ENCODE assay signal across 8 cellular contexts in genomic region chr18:2958819-2959298, GRCh38. TPM values are rescaled to one million over a fixed set of nuclear protein-coding genes. Genes with fewer than 3 reads are reported as not detected.
DNase-seq lines count a peak whose midpoint lies in the region; ATAC-seq, FAIRE-seq and TF ChIP-seq lines count a peak whose summit lies in the region.

No MANE protein-coding gene starts in this region.

- no peaks in the 10 kb centered on the region for H3K9me1 ChIP-seq in K562 (ENCODE audit: control insufficient read depth, insufficient read depth, low read length)

- DNase-seq in AG09309 (ENCODE audit: low read depth) (peak; percentile 69), GM19239 (ENCODE audit: insufficient read length, low spot score) (no peak), K562 (ENCODE audit: extremely low read depth in 1 of 4, low spot score in 3 of 4) (no peak), cerebellum (ENCODE audit: low spot score) (no peak), frontal cortex (ENCODE audit: low spot score in 2 of 2) (no peak), DMS114 treated with DMSO at 0.1 percent for 48 hours (lab: John Stamatoyannopoulos, UW; ENCODE audit: unreplicated experiment) (no peak)

- no peaks in the 10 kb centered on the region for H4K20me1 ChIP-seq in K562 (replicated peaks; ENCODE audit: control insufficient read depth, insufficient read depth, low read length)

- peaks cover 25% of the 10 kb centered on the region for H3K79me2 ChIP-seq in K562 (ENCODE audit: control insufficient read depth, insufficient read depth, low read length)

- peak; percentile 93 for FAIRE-seq in GM19239 (lab: Jason Lieb, UNC)
- FAIRE-seq in K562 (lab: Jason Lieb, UNC): no peak
- no peak for FAIRE-seq in frontal cortex (lab: Jason Lieb, UNC)

- H3K27ac ChIP-seq in K562 (ENCODE audit: extremely low read depth, low read depth, low read length) (no peak overlapping the region), skeletal muscle tissue (ENCODE audit: low read depth, low read length) (peak overlapping the region; percentile 57)

- TF ChIP-seq EP300 in K562 (IDR thresholded peaks at IDR 0.05; ENCODE audit: low read length): no peak

- H3K9me3 ChIP-seq in K562 (replicated peaks; ENCODE audit: control insufficient read depth, insufficient read depth, low read depth, low read length) (no peaks in the 10 kb centered on the region), skeletal muscle tissue (ENCODE audit: control insufficient read depth in 3 of 3, low read length in 3 of 3) (no peaks in the 10 kb centered on the region)

- H3K27me3 ChIP-seq in K562 (ENCODE audit: control insufficient read depth in 2 of 2, insufficient read depth in 2 of 2, low read length in 2 of 2) (no peaks in the 10 kb centered on the region), skeletal muscle tissue (ENCODE audit: control insufficient read depth in 3 of 3, insufficient read depth in 3 of 3, low read length in 3 of 3) (no peaks in the 10 kb centered on the region)

- POLR2A ChIA-PET in K562 (lab: Yijun Ruan, JAX): interaction anchor here (0.9 to 1.3 kb wide), 2 partner anchors 9 to 17 kb away, joined by 3 read pairs; no protein-coding TSS in a partner anchor

- H3K4me1 ChIP-seq in K562 (replicated peaks in 1 of 2; ENCODE audit: control insufficient read depth in 2 of 2, insufficient read depth in 2 of 2, low read length in 2 of 2): no peaks in the 10 kb centered on the region
- peaks cover 5 to 30% (median 15%) of the 10 kb centered on the region in 3 donors for H3K4me1 ChIP-seq in skeletal muscle tissue (ENCODE audit: control insufficient read depth in 3 of 3, insufficient read depth in 3 of 3, low read length in 3 of 3)

- H3K9ac ChIP-seq in K562 (ENCODE audit: insufficient read depth in 1 of 2, low read depth in 2 of 2, low read length in 2 of 2) (no peak overlapping the region), skeletal muscle tissue (ENCODE audit: low read depth in 1 of 3, low read length in 3 of 3) (peak overlapping the region in 1 of 3 donors; percentile 21)

- no TSS peak for BruUV-seq in K562 (replicated peaks; lab: Mats Ljungman, UMichigan)

- intact Hi-C loops in K562 (cut with micrococcal nuclease): no loop called here

- no peak overlapping the region for H3K4me2 ChIP-seq in K562 (ENCODE audit: insufficient read depth, low read length)

- ATAC-seq in HG03460 (IDR thresholded peaks at IDR 0.05; ENCODE audit: unreplicated experiment) (peak; percentile 41), K562 (no peak)

- no peak for TF ChIP-seq POLR2A in K562 (conservative IDR thresholded peaks at IDR 0.05)

- no peak overlapping the region for H3K4me3 ChIP-seq in AG09309 (ENCODE audit: control insufficient read depth, low read depth, low read length)
- no peak overlapping the region for H3K4me3 ChIP-seq in K562
- H3K4me3 ChIP-seq in skeletal muscle tissue (ENCODE audit: low read length in 3 of 3): no peak overlapping the region

- TF ChIP-seq CTCF in AG09309 (IDR thresholded peaks at IDR 0.05; ENCODE audit: control insufficient read depth, insufficient read depth, low read depth, low read length, missing control alignments): no peak
- no peak for TF ChIP-seq CTCF in K562 (IDR thresholded peaks at IDR 0.05 in 2 of 3, conservative IDR thresholded peaks at IDR 0.05 in 1 of 3; ENCODE audit: insufficient read depth in 2 of 3, low read depth in 1 of 3, low read length in 3 of 3)

- CTCF ChIA-PET in K562 (lab: Yijun Ruan, JAX; ENCODE audit: low intra/inter-chr PET ratio): no interaction called here

- H3K36me3 ChIP-seq in K562 (ENCODE audit: control insufficient read depth, insufficient read depth, low read length) (peaks cover 59% of the 10 kb centered on the region), skeletal muscle tissue (ENCODE audit: control insufficient read depth in 3 of 3, insufficient read depth in 3 of 3, low read length in 3 of 3) (peaks cover 0 to 5% (median 5%) of the 10 kb centered on the region in 3 donors)

- no peak overlapping the region for H2AFZ ChIP-seq in K562 (ENCODE audit: low read depth, low read length)

- no peak for TF ChIP-seq RAD21 in K562 (CRISPR knock-in tag; conservative IDR thresholded peaks at IDR 0.05 in 1 of 2, IDR thresholded peaks at IDR 0.05 in 1 of 2)

- in situ Hi-C loops in K562 (cut with MboI): no loop called here

TF ChIP-seq in K562, 482 proteins besides CTCF, POLR2A, EP300 and RAD21:
- TF ChIP-seq POLR2B (IDR thresholded peaks at IDR 0.05; ENCODE audit: low read depth, partially characterized antibody) (no peak), CAMTA2 (CRISPR knock-in tag; conservative IDR thresholded peaks at IDR 0.05) (no peak), MAFG (tag; conservative IDR thresholded peaks at IDR 0.05) (peak; percentile 55; the same call in 1 of the 2 replicates), ZFP91 (CRISPR knock-in tag; IDR thresholded peaks at IDR 0.05) (no peak), C11orf30 (IDR thresholded peaks at IDR 0.05; ENCODE audit: low read depth) (peak; percentile 62; the same call in 1 of the 2 replicates), SRSF7 (optimal IDR thresholded peaks at IDR 0.05; ENCODE audit: low read depth, low read length) (no peak), ZNF75A (CRISPR knock-in tag; IDR thresholded peaks at IDR 0.05) (no peak), ZNF316 (IDR thresholded peaks at IDR 0.05) (peak; percentile 83), ZNF740 (CRISPR knock-in tag; IDR thresholded peaks at IDR 0.05) (no peak), ZNF740 (tag; IDR thresholded peaks at IDR 0.05) (no peak), SRSF3 (IDR thresholded peaks at IDR 0.05; ENCODE audit: insufficient read depth, low read length) (no peak), BRD4 (IDR thresholded peaks at IDR 0.05) (no peak), CBX2 (IDR thresholded peaks at IDR 0.05; ENCODE audit: insufficient read depth, low read length, poor library complexity, severe bottlenecking) (no peak), MECOM (CRISPR knock-in tag; IDR thresholded peaks at IDR 0.05) (no peak)

RNA-seq across cellular contexts. Expression of gene LPIN2, which starts 54.1 kb away (rescaled TPM):
- total RNA-seq in K562 (2011; cell fraction: chromatin; rRNA removed; ENCODE audit: low replicate concordance): 45.6 and 69.6 TPM in 2 replicates
- 29.0 and 29.5 TPM in 2 replicates for total RNA-seq in K562 (2011; cell fraction: nucleolus; rRNA removed)
- total RNA-seq in K562 (2011; cell fraction: nucleoplasm; rRNA removed): 35.7 and 37.3 TPM in 2 replicates
- total RNA-seq in K562 (2014; rRNA removed) (21.0 and 23.3 TPM in 2 replicates), K562 (2014; rRNA removed; fragmentation: Illumina TruSeq; extraction: Trizol) (20.6 and 23.5 TPM in 2 replicates), K562 (2015; rRNA removed; fragmentation: Illumina TruSeq; extraction: Trizol) (24.3 and 25.3 TPM in 2 replicates), K562 (2021) (26.1 and 31.7 TPM in 2 replicates), skeletal muscle tissue (11.0 TPM), cerebellum (49.3 TPM), frontal cortex (28.5 TPM)
- polyA plus RNA-seq in K562 (2011; rRNA removed) (33.2 and 34.8 TPM in 2 replicates), K562 (2014; fragmentation: Illumina TruSeq; extraction: Trizol) (24.2 and 30.3 TPM in 2 replicates), K562 (2014; fragmentation: Nextera tagmentation; extraction: Ambion mirVana) (1 to 10 TPM; 5.2 to 7.6 TPM), K562 (2014; rRNA removed) (23.0 and 24.6 TPM in 2 replicates)
- polyA plus RNA-seq in K562 (2011; cell fraction: cytosol; rRNA removed): 17.2 and 25.7 TPM in 2 replicates
- polyA plus RNA-seq in K562 (2011; cell fraction: nucleus; rRNA removed): 37.4 and 44.9 TPM in 2 replicates
- 18.3 and 28.4 TPM in 2 replicates for polyA plus RNA-seq in K562 (2012)
- 41.5 and 47.0 TPM in 2 replicates for polyA minus RNA-seq in K562 (2011; rRNA and poly(A)+ RNA removed)
- 22.2 and 22.3 TPM in 2 replicates for polyA minus RNA-seq in K562 (2011; cell fraction: cytosol; rRNA and poly(A)+ RNA removed)
- 20.3 and 39.2 TPM in 2 replicates for polyA minus RNA-seq in K562 (2011; cell fraction: nucleus; rRNA and poly(A)+ RNA removed)
